24 cellular contexts compared by ENCODE assay signal in the genomic region with DNA sequence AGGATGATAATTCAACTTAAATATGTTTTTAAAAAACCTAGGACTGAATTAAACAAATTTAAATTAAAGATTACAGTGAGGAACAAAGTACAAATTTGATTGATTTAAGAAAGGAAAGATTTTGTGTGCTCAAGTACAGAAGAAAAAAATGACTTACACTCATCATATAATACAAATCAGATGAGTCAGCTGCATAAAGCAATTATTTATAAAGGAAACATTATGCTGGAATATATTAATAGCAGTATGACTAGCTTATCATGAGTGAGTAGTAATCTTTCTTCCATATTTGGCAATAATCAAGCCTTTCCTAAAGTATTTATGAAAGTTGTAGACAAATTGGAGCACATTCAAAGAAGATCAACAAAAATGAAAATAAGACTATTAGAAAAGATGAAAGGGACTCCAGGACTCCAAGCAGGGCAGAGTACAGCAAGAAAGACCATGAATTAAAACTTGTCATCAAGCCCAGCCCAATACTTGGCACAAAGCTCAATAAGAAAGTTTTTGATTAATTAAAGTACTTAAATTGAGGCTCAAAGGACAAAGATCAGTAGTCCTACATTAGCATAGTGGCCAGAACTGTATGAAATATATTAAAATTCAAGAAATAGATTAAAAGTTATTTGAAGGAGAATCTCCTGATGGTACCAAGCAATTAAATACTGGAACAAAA. TPM values are rescaled to one million over a fixed set of nuclear protein-coding genes. Genes with fewer than 3 reads are reported as not detected.
A peak's percentile ranks its signal among the peaks of the same experiment; 100 is the strongest.
DNase-seq lines count a peak whose midpoint lies in the region; ATAC-seq, FAIRE-seq and TF ChIP-seq lines count a peak whose summit lies in the region.
"Had no signal": no experiment of that assay in that cellular context is flagged by ENCODE, and none has a peak within 500 bp of the region (broad histone marks: within the 10 kb centered on the region; RNA-seq: fewer than 3 reads in every experiment).

No MANE protein-coding gene starts in this region.

- BruUV-seq in mammary epithelial cell (replicated peaks; lab: Mats Ljungman, UMichigan) (no TSS peak), MCF 10A (replicated peaks; lab: Mats Ljungman, UMichigan) (no TSS peak)

- TF ChIP-seq POLR2A in uterus (IDR thresholded peaks at IDR 0.05) = no peak

- H3K36me3 ChIP-seq in mammary epithelial cell (ENCODE audit: insufficient read depth, low read length) (no peaks in the 10 kb centered on the region), kidney (ENCODE audit: control insufficient read depth in 1 of 2, insufficient read depth in 2 of 2, low read length in 2 of 2) (no peaks in the 10 kb centered on the region), subcutaneous abdominal adipose tissue (ENCODE audit: control insufficient read depth in 5 of 5, insufficient read depth in 5 of 5, low read length in 5 of 5) (no peaks in the 10 kb centered on the region), uterus (no peaks in the 10 kb centered on the region)
- H3K36me3 ChIP-seq: ovary, SJSA1 had no signal

- no peak overlapping the region for H3K27ac Mint-ChIP-seq in MCF 10A (ENCODE audit: low read depth, unreplicated experiment)
- H3K27ac Mint-ChIP-seq: activated naive CD8-positive, alpha-beta T cell treated with anti-CD3 and anti-CD28 coated beads, Interleukin-2, amount 50 U/mL, for 24 hours; CD8-positive, alpha-beta memory T cell; IgD-negative memory B cell had no signal

- no peaks in the 10 kb centered on the region for H3K9me3 Mint-ChIP-seq in MCF 10A (ENCODE audit: unreplicated experiment)
- H3K9me3 Mint-ChIP-seq: activated naive CD8-positive, alpha-beta T cell treated with anti-CD3 and anti-CD28 coated beads, Interleukin-2, amount 50 U/mL, for 24 hours; activated T-cell treated with anti-CD3 and anti-CD28 coated beads, Interleukin-2, amount 50 U/mL, for 4 hours; CD8-positive, alpha-beta memory T cell; IgD-negative memory B cell had no signal

- H3K4me2 ChIP-seq in mammary epithelial cell (ENCODE audit: insufficient read depth, low read depth, low read length) = no peak overlapping the region

- intact Hi-C loops in mammary epithelial cell (cut with micrococcal nuclease) (no loop called here), MCF 10A (cut with micrococcal nuclease) (no loop called here), kidney (cut with DNase I) (no loop called here), uterus (cut with DNase I; ENCODE audit: low total_unique reads) (no loop called here)

- H3K9me3 ChIP-seq in mammary epithelial cell (replicated peaks; ENCODE audit: insufficient read depth, low read length) (no peaks in the 10 kb centered on the region), kidney (ENCODE audit: control insufficient read depth in 1 of 2, low read length in 2 of 2) (no peaks in the 10 kb centered on the region), subcutaneous abdominal adipose tissue (ENCODE audit: control insufficient read depth in 5 of 5, low read length in 5 of 5) (no peaks in the 10 kb centered on the region), uterus (no peaks in the 10 kb centered on the region)
- H3K9me3 ChIP-seq: ovary, SJSA1 had no signal

- no peaks in the 10 kb centered on the region for H3K27me3 Mint-ChIP-seq in MCF 10A (ENCODE audit: insufficient read depth, unreplicated experiment)

- CTCF ChIA-PET in mammary epithelial cell (lab: Charles Lee; ENCODE audit: low non-redundant PET) (interaction anchor here (0.6 kb wide), 2 partner anchors 70 to 434 kb away, joined by 3 to 4 read pairs; no protein-coding TSS in a partner anchor), MCF 10A (lab: Yijun Ruan, JAX) (interaction anchor here (0.5 to 1.5 kb wide), 5 partner anchors 13 to 1220 kb away, joined by 3 to 7 read pairs (median 3); no protein-coding TSS in a partner anchor)

- H3K79me2 ChIP-seq in mammary epithelial cell (ENCODE audit: insufficient read depth, low read length) = no peaks in the 10 kb centered on the region

- H2AFZ ChIP-seq in mammary epithelial cell (ENCODE audit: low read depth, low read length) = no peak overlapping the region

- no peaks in the 10 kb centered on the region for H4K20me1 ChIP-seq in mammary epithelial cell (ENCODE audit: insufficient read depth, low read length)

- no peak overlapping the region for H3K4me3 Mint-ChIP-seq in MCF 10A (ENCODE audit: unreplicated experiment)
- H3K4me3 Mint-ChIP-seq: activated naive CD8-positive, alpha-beta T cell treated with anti-CD3 and anti-CD28 coated beads, Interleukin-2, amount 50 U/mL, for 24 hours; activated T-cell treated with anti-CD3 and anti-CD28 coated beads, Interleukin-2, amount 50 U/mL, for 4 hours; CD8-positive, alpha-beta memory T cell; IgD-negative memory B cell had no signal

- H3K4me1 Mint-ChIP-seq in MCF 10A (ENCODE audit: insufficient read depth, unreplicated experiment) = no peaks in the 10 kb centered on the region
- H3K4me1 Mint-ChIP-seq: activated naive CD8-positive, alpha-beta T cell treated with anti-CD3 and anti-CD28 coated beads, Interleukin-2, amount 50 U/mL, for 24 hours; CD8-positive, alpha-beta memory T cell; IgD-negative memory B cell had no signal

- TF ChIP-seq CTCF in mammary epithelial cell (conservative IDR thresholded peaks at IDR 0.05 in 1 of 2, IDR thresholded peaks at IDR 0.05 in 1 of 2; ENCODE audit: extremely low read depth in 1 of 2, insufficient read depth in 1 of 2, low read depth in 1 of 2, low read length in 2 of 2) (no peak), MCF 10A (IDR thresholded peaks at IDR 0.05; ENCODE audit: unreplicated experiment) (no peak), kidney (IDR thresholded peaks at IDR 0.05; ENCODE audit: borderline replicate concordance, extremely low read depth, insufficient read depth) (no peak), uterus (IDR thresholded peaks at IDR 0.05) (no peak)

- H3K9ac ChIP-seq in mammary epithelial cell (ENCODE audit: insufficient read depth, low read length) = no peak overlapping the region
- H3K9ac ChIP-seq in kidney (ENCODE audit: low read length in 2 of 2) = no peak overlapping the region
- H3K9ac ChIP-seq in subcutaneous abdominal adipose tissue (ENCODE audit: low read length in 5 of 5) = no peak overlapping the region

- ATAC-seq in GM21423 (IDR thresholded peaks at IDR 0.05; ENCODE audit: unreplicated experiment) = no peak
- ATAC-seq: activated naive CD8-positive, alpha-beta T cell treated with anti-CD3 and anti-CD28 coated beads, Interleukin-2, amount 50 U/mL, for 24 hours; activated T-cell treated with anti-CD3 and anti-CD28 coated beads, Interleukin-2, amount 50 U/mL, for 4 hours; GM12878 had no signal

- peak; percentile 82 for FAIRE-seq in kidney (lab: Jason Lieb, UNC)
- FAIRE-seq: frontal cortex, GM12878, TTC549 had no signal

- no peak overlapping the region for H3K27ac ChIP-seq in mammary epithelial cell (ENCODE audit: insufficient read depth, low read depth, low read length)
- H3K27ac ChIP-seq in kidney (ENCODE audit: low read depth in 2 of 2, low read length in 2 of 2) = peak overlapping the region in 1 of 2 donors; percentile 41
- peak overlapping the region; percentile 19 for H3K27ac ChIP-seq in subcutaneous abdominal adipose tissue (ENCODE audit: low read depth, low read length)
- H3K27ac ChIP-seq in uterus = no peak overlapping the region
- H3K27ac ChIP-seq: ovary, SJSA1 had no signal

- in situ Hi-C loops in mammary epithelial cell (cut with MboI; ENCODE audit: low sequenced_read_pairs in 2 of 2) = loop anchor here (25.0 kb wide), 3 partner anchors 235 to 1385 kb away; partner anchors contain the start of gene POC1B (in 1 of the 2)

- peak; percentile 40 for DNase-seq in mammary epithelial cell
- no peak for DNase-seq in MCF 10A (ENCODE audit: unreplicated experiment)
- peak; percentile 68 for DNase-seq in dedifferentiated amniotic fluid mesenchymal stem cell (ENCODE audit: extremely low spot score)
- no peak for DNase-seq in kidney
- no peak for DNase-seq in uterus
- no peak for DNase-seq in cerebellar cortex (ENCODE audit: low spot score)
- DNase-seq: 8988T; activated CD4-positive, alpha-beta T cell treated with anti-CD3 and anti-CD28 coated beads, Interleukin-2, amount 50 U/mL, for 4 hours; activated naive CD8-positive, alpha-beta T cell treated with anti-CD3 and anti-CD28 coated beads, Interleukin-2, amount 50 U/mL, for 24 hours; activated T-cell treated with anti-CD3 and anti-CD28 coated beads, Interleukin-2, amount 50 U/mL, for 4 hours; CD8-positive, alpha-beta memory T cell; NCI-H1092; NCI-H2227 treated with DMSO at 0.1 percent for 48 hours; ovary; substantia nigra had no signal

- H3K36me3 Mint-ChIP-seq in MCF 10A (ENCODE audit: insufficient read depth, unreplicated experiment) = no peaks in the 10 kb centered on the region
- H3K36me3 Mint-ChIP-seq: CD8-positive, alpha-beta memory T cell; IgD-negative memory B cell had no signal

- H3K4me3 ChIP-seq in mammary epithelial cell (replicated peaks in 1 of 3; ENCODE audit: insufficient read depth in 1 of 3, low read depth in 2 of 3, low read length in 3 of 3) (no peak overlapping the region), kidney (ENCODE audit: low read length in 2 of 2) (no peak overlapping the region), subcutaneous abdominal adipose tissue (ENCODE audit: low read depth in 1 of 5, low read length in 5 of 5) (no peak overlapping the region), uterus (no peak overlapping the region)
- H3K4me3 ChIP-seq: coronary artery, GM12878, ovary, SJSA1 had no signal

- POLR2A ChIA-PET in MCF 10A (lab: Yijun Ruan, JAX) = interaction anchor here (0.7 to 1.0 kb wide), 3 partner anchors 1378 to 1661 kb away, joined by 3 to 4 read pairs (median 4); no protein-coding TSS in a partner anchor

- H3K27me3 ChIP-seq in mammary epithelial cell (ENCODE audit: insufficient read depth, low read length) (no peaks in the 10 kb centered on the region), subcutaneous abdominal adipose tissue (ENCODE audit: control insufficient read depth in 5 of 5, insufficient read depth in 4 of 5, low read length in 5 of 5) (no peaks in the 10 kb centered on the region), uterus (no peaks in the 10 kb centered on the region)
- H3K27me3 ChIP-seq: ovary, SJSA1 had no signal

- H3K4me1 ChIP-seq in mammary epithelial cell (ENCODE audit: insufficient read depth, low read length) (peaks cover 3% of the 10 kb centered on the region), kidney (ENCODE audit: control insufficient read depth in 1 of 2, insufficient read depth in 1 of 2, low read depth in 1 of 2, low read length in 2 of 2) (peaks cover 0 to 4% of the 10 kb centered on the region in 2 donors), subcutaneous abdominal adipose tissue (ENCODE audit: control insufficient read depth in 5 of 5, insufficient read depth in 5 of 5, low read length in 5 of 5) (no peaks in the 10 kb centered on the region), uterus (no peaks in the 10 kb centered on the region)
- H3K4me1 ChIP-seq: SJSA1 had no signal

- dilution Hi-C loops in mammary epithelial cell (cut with HindIII; ENCODE audit: low sequenced_read_pairs) = no loop called here

RNA-seq across cellular contexts. Expression of gene CCER1, which starts 32.8 kb away (rescaled TPM):
- not detected for total RNA-seq in mammary epithelial cell
- polyA plus RNA-seq in mammary epithelial cell = not detected
- not detected for polyA minus RNA-seq in mammary epithelial cell
- total RNA-seq in MCF 10A (2022) = not detected in 2 replicates
- not detected for total RNA-seq in kidney
- polyA plus RNA-seq in kidney (ENCODE audit: insufficient read depth, low read depth, low replicate concordance) = not detected
- total RNA-seq in uterus = not detected
- total RNA-seq: activated T-cell treated with anti-CD3 and anti-CD28 coated beads, Interleukin-2, amount 50 U/mL, for 4 hours; CD8-positive, alpha-beta memory T cell; Daoy; frontal cortex; GM12878; ovary; SJSA1 had no signal
- polyA plus RNA-seq: CD8-positive, alpha-beta memory T cell; IgD-negative memory B cell; ovary had no signal

Comparison
In these comparisons a context has a peak if more than half of its experiments do, and no peak if none do; other contexts are left out.
1. DNase-seq: peak in mammary epithelial cell (single experiment) and dedifferentiated amniotic fluid mesenchymal stem cell (single experiment); none in MCF 10A (single experiment), kidney (single experiment), uterus (0 of 2) and cerebellar cortex (single experiment).